8 cellular contexts compared by ENCODE assay signal in the genomic region with DNA sequence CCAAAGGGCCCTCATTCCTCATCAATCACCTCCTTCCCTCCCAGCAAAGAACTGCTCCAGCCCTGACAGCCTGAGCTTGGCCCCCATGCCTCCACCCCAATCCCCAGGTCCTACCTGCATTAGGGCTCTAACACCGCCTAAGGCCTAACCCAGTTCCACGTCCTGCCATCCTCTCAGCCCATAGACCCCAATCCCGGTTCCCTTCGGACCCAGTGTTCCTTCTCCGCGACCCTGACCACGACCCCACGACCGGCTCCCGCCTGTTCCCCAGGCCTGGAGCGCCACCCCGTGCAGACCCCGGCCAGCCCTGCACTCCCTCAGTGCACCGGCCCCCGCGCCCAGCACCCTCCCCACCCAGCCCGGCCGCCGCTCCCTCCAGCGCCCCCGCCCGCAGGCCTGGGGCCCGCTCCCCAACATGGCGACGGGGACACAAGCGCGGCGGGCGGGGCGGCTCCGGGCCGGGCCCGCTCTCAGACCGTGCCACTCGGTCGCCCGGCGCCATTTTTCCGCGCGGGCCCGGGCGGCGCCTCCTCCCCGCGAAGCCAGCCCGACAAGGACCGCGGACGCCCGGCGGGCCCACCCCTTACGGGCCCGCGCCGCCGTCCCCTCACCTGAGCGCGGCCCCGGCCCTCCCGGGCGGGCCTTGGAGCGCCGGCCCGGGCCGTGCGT. TPM values are rescaled to one million over a fixed set of nuclear protein-coding genes. Genes with fewer than 3 reads are reported as not detected.
A peak's percentile ranks its signal among the peaks of the same experiment; 100 is the strongest.
DNase-seq lines count a peak whose midpoint lies in the region; ATAC-seq and TF ChIP-seq lines count a peak whose summit lies in the region.

No MANE protein-coding gene starts in this region.

- peaks cover 1% of the 10 kb centered on the region for H3K36me3 Mint-ChIP-seq in activated T-cell treated with anti-CD3 and anti-CD28 coated beads, Interleukin-2, amount 50 U/mL, for 4 hours (ENCODE audit: insufficient read depth)

- H3K36me3 ChIP-seq in OCI-LY1 (ENCODE audit: insufficient read depth, low read length) (no peaks in the 10 kb centered on the region), esophagus squamous epithelium (no peaks in the 10 kb centered on the region)

- H3K4me3 ChIP-seq in OCI-LY1 (ENCODE audit: low read depth, low read length, poor library complexity, severe bottlenecking) = peak overlapping the region; percentile 88
- H3K4me3 ChIP-seq in esophagus squamous epithelium = peak overlapping the region; percentile 65 to 99 (median 93)

- H3K27ac ChIP-seq in OCI-LY1 (ENCODE audit: low read depth, low read length, poor library complexity, severe bottlenecking) (peak overlapping the region; percentile 57), esophagus squamous epithelium (peak overlapping the region; percentile 93 to 98 (median 98))

- H2AFZ ChIP-seq in OCI-LY1 (ENCODE audit: low read length) = no peak overlapping the region

- H3K9me3 Mint-ChIP-seq in activated T-cell treated with anti-CD3 and anti-CD28 coated beads, Interleukin-2, amount 50 U/mL, for 4 hours = no peaks in the 10 kb centered on the region

- no peaks in the 10 kb centered on the region for H3F3A ChIP-seq in OCI-LY1 (ENCODE audit: insufficient read depth, low read length)

- H3K4me1 ChIP-seq in OCI-LY1 (ENCODE audit: insufficient read depth, low read length, severe bottlenecking) (peaks cover 24% of the 10 kb centered on the region), esophagus squamous epithelium (peaks cover 14 to 53% (median 25%) of the 10 kb centered on the region in 3 donors)

- no peaks in the 10 kb centered on the region for H4K20me1 ChIP-seq in OCI-LY1 (ENCODE audit: insufficient read depth, low read length)

- peaks cover 42% of the 10 kb centered on the region for H3K79me2 ChIP-seq in OCI-LY1 (ENCODE audit: insufficient read depth, low read length)

- no peaks in the 10 kb centered on the region for H3K9me2 ChIP-seq in OCI-LY1 (ENCODE audit: low read depth, low read length)

- no peaks in the 10 kb centered on the region for H3K27me3 Mint-ChIP-seq in activated T-cell treated with anti-CD3 and anti-CD28 coated beads, Interleukin-2, amount 50 U/mL, for 4 hours (ENCODE audit: low read depth)

- H3K4me2 ChIP-seq in OCI-LY1 (ENCODE audit: low read length) = peak overlapping the region; percentile 76

- H3K4me3 Mint-ChIP-seq in activated T-cell treated with anti-CD3 and anti-CD28 coated beads, Interleukin-2, amount 50 U/mL, for 4 hours = peak overlapping the region; percentile 93

- H3K27me3 ChIP-seq in OCI-LY1 (ENCODE audit: insufficient read depth, low read length) (no peaks in the 10 kb centered on the region), esophagus squamous epithelium (no peaks in the 10 kb centered on the region)

- DNase-seq in AG08396 (ENCODE audit: low spot score) (peak; percentile 79), esophagus squamous epithelium (lab: John Stamatoyannopoulos, UW) (no peak), myocyte (ENCODE audit: low read depth) (peak; percentile 63)
- DNase-seq in activated T-cell treated with anti-CD3 and anti-CD28 coated beads, Interleukin-2, amount 50 U/mL, for 4 hours = peak; percentile 58
- DNase-seq in stimulated activated CD8-positive, alpha-beta memory T cell treated with anti-CD3 and anti-CD28 coated beads, Interleukin-7, amount 100 ng/mL, for 4 hours (ENCODE audit: low read depth in 2 of 2) = peak; percentile 26 to 59

- peaks cover 43% of the 10 kb centered on the region for H3K4me1 Mint-ChIP-seq in activated T-cell treated with anti-CD3 and anti-CD28 coated beads, Interleukin-2, amount 50 U/mL, for 4 hours (ENCODE audit: low read depth)

- TF ChIP-seq POLR2A in esophagus squamous epithelium (IDR thresholded peaks at IDR 0.05) = no peak

- H3K9ac ChIP-seq in OCI-LY1 (ENCODE audit: low read length) = peak overlapping the region; percentile 84

- H3K9me3 ChIP-seq in OCI-LY1 (ENCODE audit: low read length) = no peaks in the 10 kb centered on the region
- H3K9me3 ChIP-seq in esophagus squamous epithelium = no peaks in the 10 kb centered on the region

- ATAC-seq in GM18909 (IDR thresholded peaks at IDR 0.05; ENCODE audit: poor library complexity, unreplicated experiment) = peak; percentile 78
- peak; percentile 53 for ATAC-seq in HG03196 (IDR thresholded peaks at IDR 0.05; ENCODE audit: unreplicated experiment)
- peak; percentile 89 for ATAC-seq in activated T-cell treated with anti-CD3 and anti-CD28 coated beads, Interleukin-2, amount 50 U/mL, for 4 hours

- peak; percentile 23; the same call in 1 of the 2 replicates for TF ChIP-seq CTCF in OCI-LY1 (IDR thresholded peaks at IDR 0.05; ENCODE audit: low read length)
- peak in 1 of 6 experiments; percentile 5 for TF ChIP-seq CTCF in esophagus squamous epithelium (IDR thresholded peaks at IDR 0.05)

- 0% methylated on average over 4 of the region's 67 CpGs; no CpG with 5 or more reads in 1 of the 2 donors for whole genome bisulfite sequencing in esophagus squamous epithelium, 2 donors

- intact Hi-C loops in esophagus squamous epithelium (cut with DNase I) = no loop called here

RNA-seq across cellular contexts. Expression of gene NCOA6, which starts 0.5 kb away (rescaled TPM):
- 10 to 100 TPM; 18.9 to 23.0 (median 19.7) TPM for total RNA-seq in activated T-cell treated with anti-CD3 and anti-CD28 coated beads, Interleukin-2, amount 50 U/mL, for 4 hours
- total RNA-seq in esophagus squamous epithelium (10 to 100 TPM; 11.6 to 21.8 (median 18.1) TPM), myocyte (8.9 and 10.5 TPM in 2 replicates)
- 13.6 TPM for polyA plus RNA-seq in myocyte (2012)

RNA-seq across cellular contexts. Expression of gene GGT7, which starts 47.7 kb away (rescaled TPM):
- total RNA-seq in activated T-cell treated with anti-CD3 and anti-CD28 coated beads, Interleukin-2, amount 50 U/mL, for 4 hours = 10 to 100 TPM; 11.6 to 13.5 (median 13.2) TPM
- total RNA-seq in esophagus squamous epithelium (1 to 10 TPM; 1.8 to 8.2 (median 5.1) TPM), myocyte (3.1 and 4.0 TPM in 2 replicates)
- polyA plus RNA-seq in myocyte (2012) = 10.2 TPM

RNA-seq across cellular contexts. Expression of gene ACSS2, which starts 51.4 kb away (rescaled TPM):
- total RNA-seq in activated T-cell treated with anti-CD3 and anti-CD28 coated beads, Interleukin-2, amount 50 U/mL, for 4 hours = 10 to 100 TPM in 2 of 3 donors, 1 to 10 TPM in 1; 6.0 to 10.6 (median 10.4) TPM
- total RNA-seq in esophagus squamous epithelium (10 to 100 TPM; 29.5 to 69.1 (median 43.6) TPM), myocyte (40.4 and 43.6 TPM in 2 replicates)
- 20.1 TPM for polyA plus RNA-seq in myocyte (2012)
